Comparison of ENCODE assay signal across 17 cellular contexts in the genomic region with DNA sequence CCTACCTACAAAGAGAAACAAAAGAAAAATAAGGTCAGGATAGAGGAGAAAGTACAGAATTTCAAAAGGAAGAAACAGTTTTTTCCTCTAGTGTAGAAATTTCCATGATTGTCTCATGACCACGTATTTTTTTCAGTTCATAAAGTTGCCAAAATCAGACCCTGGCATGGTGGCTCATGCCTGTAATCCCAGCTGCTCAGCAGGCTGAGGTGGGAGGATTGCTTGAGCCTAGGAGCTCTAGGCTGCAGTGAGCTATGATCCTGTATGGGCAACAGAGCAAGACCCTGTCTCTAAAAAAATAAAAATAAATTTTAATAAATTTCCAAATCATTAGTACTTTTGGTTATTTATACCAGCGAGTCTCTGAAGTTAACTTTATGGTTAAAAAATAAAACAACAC. TPM values are rescaled to one million over a fixed set of nuclear protein-coding genes. Genes with fewer than 3 reads are reported as not detected.
DNase-seq lines count a peak whose midpoint lies in the region; ATAC-seq, FAIRE-seq and TF ChIP-seq lines count a peak whose summit lies in the region.
"Had no signal": no experiment of that assay in that cellular context is flagged by ENCODE, and none has a peak within 500 bp of the region (broad histone marks: within the 10 kb centered on the region; RNA-seq: fewer than 3 reads in every experiment).

No MANE protein-coding gene starts in this region.

- FAIRE-seq in GM12891 (lab: Jason Lieb, UNC), result peak; percentile 16
- FAIRE-seq: GM12892, GM19239 had no signal

- ATAC-seq in GM21723 (IDR thresholded peaks at IDR 0.05; ENCODE audit: unreplicated experiment) (no peak), GM18519 (IDR thresholded peaks at IDR 0.05; ENCODE audit: low FRiP score, unreplicated experiment) (no peak)
- ATAC-seq: CD8-positive, alpha-beta T cell had no signal

- DNase-seq in GM12891 (ENCODE audit: insufficient read length, low spot score), result no peak
- peak; percentile 1 for DNase-seq in LHCN-M2 (ENCODE audit: low read depth)
- peak; percentile 24 for DNase-seq in fibroblast of peridontal ligament (ENCODE audit: extremely low read depth)
- DNase-seq in SKM-1 treated with dmso at 0.1 percent for 144 hours (lab: John Stamatoyannopoulos, UW; ENCODE audit: unreplicated experiment), result no peak
- DNase-seq: Caco-2; CD4-positive, CD25-positive, alpha-beta regulatory T cell; CD8-positive, alpha-beta T cell; DMS153; DMS79 treated with DMSO at 0.1 percent for 48 hours; GF-D8; GOT3; H7; HCEC 1CT had no signal

- no peak for TF ChIP-seq POLR2A in GM12891 (IDR thresholded peaks at IDR 0.05; ENCODE audit: low read depth, low read length)

TF ChIP-seq in GM12891, 5 proteins besides CTCF, POLR2A, EP300 and RAD21:
- TF ChIP-seq SPI1 (IDR thresholded peaks at IDR 0.05; ENCODE audit: low read depth, low read length), result no peak
- TF ChIP-seq POLR2AphosphoS5 (IDR thresholded peaks at IDR 0.05; ENCODE audit: low read depth, low read length), result no peak
- no peak for TF ChIP-seq TAF1 (IDR thresholded peaks at IDR 0.05; ENCODE audit: low read depth, low read length)
- TF ChIP-seq PAX5 (IDR thresholded peaks at IDR 0.05; ENCODE audit: insufficient read depth, low read length, severe bottlenecking), result no peak
- no peak for TF ChIP-seq POU2F2 (IDR thresholded peaks at IDR 0.05; ENCODE audit: low read depth, low read length)

RNA-seq across cellular contexts. Expression of gene CWC27, which starts 37.8 kb away (rescaled TPM):
- polyA plus RNA-seq in GM12891 (2012; ENCODE audit: low read depth, missing spikeins), result 23.8 TPM
- 9.0 and 14.5 TPM in 2 replicates for total RNA-seq in LHCN-M2 (2014; rRNA removed)
- polyA plus RNA-seq in LHCN-M2 (2012), result 15.4 TPM

RNA-seq across cellular contexts. Expression of gene SREK1IP1, which starts 38.0 kb away (rescaled TPM):
- 11.6 TPM for polyA plus RNA-seq in GM12891 (2012; ENCODE audit: low read depth, missing spikeins)
- 5.8 and 8.1 TPM in 2 replicates for total RNA-seq in LHCN-M2 (2014; rRNA removed)
- polyA plus RNA-seq in LHCN-M2 (2012), result 5.6 TPM

Comparison
In these comparisons a context has a peak if more than half of its experiments do, and no peak if none do; other contexts are left out.
1. DNase-seq: peak in LHCN-M2 (single experiment) and fibroblast of peridontal ligament (single experiment); none in GM12891 (single experiment) and SKM-1 treated with dmso at 0.1 percent for 144 hours (single experiment).